ENCODE assay signal across 11 cellular contexts in the genomic region with DNA sequence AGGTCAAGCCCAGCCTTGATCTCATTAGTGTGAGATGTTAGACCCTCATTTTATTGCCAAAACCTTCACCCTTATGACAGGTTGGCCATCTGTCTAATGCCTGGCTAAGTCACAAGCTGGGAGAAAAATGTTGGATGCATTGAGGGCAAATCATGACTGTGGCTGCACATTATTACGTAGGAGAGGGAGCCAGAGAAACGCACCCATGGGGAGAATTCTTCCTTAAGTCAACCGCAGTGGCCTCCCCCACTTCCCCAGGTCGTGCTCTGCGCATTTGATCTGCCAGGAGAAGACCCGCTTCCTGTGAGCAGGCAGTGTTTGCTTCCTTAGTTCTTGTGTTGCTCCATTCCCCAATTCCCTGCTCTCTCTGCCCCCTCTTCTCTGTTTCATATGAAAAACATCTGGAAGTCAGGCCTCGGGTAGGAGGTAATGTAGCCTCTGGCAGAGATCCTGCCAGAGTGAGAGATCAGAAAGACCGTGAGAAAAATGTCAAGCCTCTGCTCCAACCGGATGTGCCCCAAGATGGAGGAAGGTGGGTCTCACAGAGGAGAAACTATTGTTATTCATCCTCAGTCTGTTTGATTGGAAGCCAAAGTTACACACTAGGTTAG.
A peak's percentile ranks its signal among the peaks of the same experiment; 100 is the strongest.
DNase-seq lines count a peak whose midpoint lies in the region; ATAC-seq, FAIRE-seq and TF ChIP-seq lines count a peak whose summit lies in the region.
"Had no signal": no experiment of that assay in that cellular context is flagged by ENCODE, and none has a peak within 500 bp of the region (broad histone marks: within the 10 kb centered on the region; RNA-seq: fewer than 3 reads in every experiment).

No MANE protein-coding gene starts in this region.

- no peak for TF ChIP-seq EP300 in H1 (IDR thresholded peaks at IDR 0.05; ENCODE audit: borderline replicate concordance in 1 of 2, low read depth in 2 of 2, low read length in 2 of 2)

- H3K36me3 ChIP-seq in H1 (ENCODE audit: control insufficient read depth in 2 of 4, insufficient read depth in 4 of 4, low read length in 3 of 4) (no peaks in the 10 kb centered on the region), lower lobe of right lung (no peaks in the 10 kb centered on the region), vagina (no peaks in the 10 kb centered on the region)

- no peak overlapping the region for H3K14ac ChIP-seq in H1 (ENCODE audit: insufficient read length)

- peaks cover 0 to 5% of the 10 kb centered on the region in 2 experiments for H4K20me1 ChIP-seq in H1 (replicated peaks in 1 of 2; ENCODE audit: control insufficient read depth in 1 of 2, insufficient read depth in 2 of 2, low read length in 2 of 2)

- CTCF ChIA-PET in H1 (lab: Charles Lee; ENCODE audit: partially characterized antibody) = interaction anchor here (1.0 kb wide), 1 partner anchor 23 kb away, joined by 3 read pairs; no protein-coding TSS in a partner anchor

- no peak for TF ChIP-seq RAD21 in H1 (IDR thresholded peaks at IDR 0.05 in 1 of 2, conservative IDR thresholded peaks at IDR 0.05 in 1 of 2; ENCODE audit: low read depth in 2 of 2, low read length in 2 of 2)

- no peak overlapping the region for H4K8ac ChIP-seq in H1 (ENCODE audit: extremely low read depth, insufficient read depth, low read length)

- no peak overlapping the region for H3K23ac ChIP-seq in H1 (ENCODE audit: insufficient read length)

- H3K4me2 ChIP-seq in H1 (ENCODE audit: insufficient read depth in 1 of 2, low read depth in 2 of 2, low read length in 2 of 2) = 0 out of 4 replicates have a peak overlapping the region, but pooled peaks have one; percentile 3 to 13

- H3K4me1 ChIP-seq in H1 (replicated peaks in 1 of 4; ENCODE audit: control insufficient read depth in 3 of 4, insufficient read depth in 4 of 4, low read length in 3 of 4) = peaks cover 10 to 20% (median 17%) of the 10 kb centered on the region in 4 experiments
- peaks cover 13% of the 10 kb centered on the region for H3K4me1 ChIP-seq in lower lobe of right lung
- peaks cover 38% of the 10 kb centered on the region for H3K4me1 ChIP-seq in vagina

- no peak overlapping the region for H2BK12ac ChIP-seq in H1 (ENCODE audit: low read depth, low read length)

- no peak overlapping the region for H3K56ac ChIP-seq in H1 (replicated peaks; ENCODE audit: insufficient read length, low read depth, low read length)

- no peak for TF ChIP-seq POLR2A in H1 (IDR thresholded peaks at IDR 0.05; ENCODE audit: control extremely low read depth in 1 of 2, low read depth in 2 of 2, low read length in 2 of 2)
- no peak for TF ChIP-seq POLR2A in vagina (IDR thresholded peaks at IDR 0.05)

- H3K79me1 ChIP-seq in H1 (ENCODE audit: low read depth, low read length) = peaks cover 3% of the 10 kb centered on the region; the same call in 1 of the 2 replicates

- H3K23me2 ChIP-seq in H1 (ENCODE audit: low read depth, low read length) = no peaks in the 10 kb centered on the region; the same call in 1 of the 2 replicates

- H2AK5ac ChIP-seq in H1 (ENCODE audit: low read depth, low read length) = no peak overlapping the region

- no peak overlapping the region for H3K4ac ChIP-seq in H1 (replicated peaks; ENCODE audit: insufficient read length, low read depth, low read length)

- no peak overlapping the region for H2BK15ac ChIP-seq in H1 (ENCODE audit: low read length)

- H2BK20ac ChIP-seq in H1 (ENCODE audit: low read length) = no peak overlapping the region

- H3K18ac ChIP-seq in H1 (ENCODE audit: extremely low read depth, low read length) = no peak overlapping the region

- no peak overlapping the region for H3K27ac ChIP-seq in H1 (ENCODE audit: low read depth, low read length)
- H3K27ac ChIP-seq in lower lobe of right lung = peak overlapping the region; percentile 25
- peak overlapping the region; percentile 42 for H3K27ac ChIP-seq in vagina

- peak; percentile 28 for FAIRE-seq in H1 (lab: Jason Lieb, UNC)

- ATAC-seq in lower lobe of right lung = no peak
- ATAC-seq: PC-3 had no signal

- POLR2A ChIA-PET in H1 (lab: Charles Lee; ENCODE audit: partially characterized antibody) = interaction anchor here (0.7 to 3.2 kb wide), 2 partner anchors 12 to 37 kb away, joined by 3 to 15 read pairs; no protein-coding TSS in a partner anchor

- no peak overlapping the region for H2AFZ ChIP-seq in H1 (ENCODE audit: low read length)

- no peaks in the 10 kb centered on the region for H3K27me3 ChIP-seq in H1 (replicated peaks in 1 of 4; ENCODE audit: control insufficient read depth in 3 of 4, extremely low read depth in 1 of 4, insufficient read depth in 3 of 4, low read length in 3 of 4)
- no peaks in the 10 kb centered on the region for H3K27me3 ChIP-seq in lower lobe of right lung (ENCODE audit: low read depth)
- no peaks in the 10 kb centered on the region for H3K27me3 ChIP-seq in vagina

- WGBS in H1 (ENCODE audit: extremely low coverage in 1 of 2, insufficient coverage in 1 of 2, insufficient read length in 1 of 2, insufficient replicate concordance in 2 of 2, low coverage in 1 of 2, low lambda C conversion rate in 2 of 2, missing lambda C conversion rate in 1 of 2), 2 experiments = 61% methylated on average over 9 of the region's 9 CpGs; no CpG with 5 or more reads in 1 of the 2 experiments

- H2BK5ac ChIP-seq in H1 (ENCODE audit: low read depth, low read length) = no peak overlapping the region

- H3K9me3 ChIP-seq in H1 (ENCODE audit: insufficient read depth in 2 of 2, low read depth in 1 of 2, low read length in 1 of 2) (no peaks in the 10 kb centered on the region), lower lobe of right lung (no peaks in the 10 kb centered on the region), vagina (no peaks in the 10 kb centered on the region)

- no peak overlapping the region for H4K91ac ChIP-seq in H1 (replicated peaks; ENCODE audit: insufficient read length, low read length)

- no peak overlapping the region for H2BK120ac ChIP-seq in H1 (replicated peaks; ENCODE audit: low read depth, low read length)

- H3K79me2 ChIP-seq in H1 (ENCODE audit: control insufficient read depth in 1 of 2, insufficient read depth in 2 of 2, low read length in 2 of 2) = no peaks in the 10 kb centered on the region

- no peak overlapping the region for H3K9ac ChIP-seq in H1 (replicated peaks in 1 of 4; ENCODE audit: extremely low read depth in 1 of 4, low read depth in 3 of 4, low read length in 3 of 4)

- no peak overlapping the region for H4K5ac ChIP-seq in H1 (ENCODE audit: insufficient read length, low read depth, low read length)

- DNase-seq in NCI-H82 (lab: John Stamatoyannopoulos, UW) (peak; percentile 67), NCI-H82 treated with DMSO at 0.1 percent for 48 hours (lab: John Stamatoyannopoulos, UW; ENCODE audit: unreplicated experiment) (no peak), H1 (ENCODE audit: low read depth in 1 of 2, low spot score in 2 of 2) (no peak), lower lobe of right lung (no peak), vagina (ENCODE audit: extremely low spot score in 2 of 2) (no peak), AML-193 (lab: John Stamatoyannopoulos, UW) (no peak), NCI-H510A (lab: John Stamatoyannopoulos, UW) (no peak)
- no peak for DNase-seq in activated CD8-positive, alpha-beta memory T cell treated with anti-CD3 and anti-CD28 coated beads, Interleukin-2, amount 50 U/mL, for 4 hours
- DNase-seq: 8988T, NCI-H2107, PC-3 had no signal

- intact Hi-C loops in lower lobe of right lung (cut with DNase I) = no loop called here
- intact Hi-C loops in vagina (cut with DNase I) = no loop called here

- H3K4me3 ChIP-seq in H1 (ENCODE audit: extremely low read depth in 1 of 4, insufficient read depth in 2 of 4, low read depth in 3 of 4, low read length in 4 of 4) (no peak overlapping the region), lower lobe of right lung (no peak overlapping the region), vagina (no peak overlapping the region)

- TF ChIP-seq CTCF in H1 (IDR thresholded peaks at IDR 0.05; ENCODE audit: control extremely low read depth in 1 of 3, insufficient read depth in 1 of 3, low read depth in 1 of 3, low read length in 3 of 3) = no peak
- no peak for TF ChIP-seq CTCF in lower lobe of right lung (IDR thresholded peaks at IDR 0.05)
- no peak for TF ChIP-seq CTCF in vagina (IDR thresholded peaks at IDR 0.05)

TF ChIP-seq in H1, 55 proteins besides CTCF, POLR2A, EP300 and RAD21:
- TF ChIP-seq EGR1 (IDR thresholded peaks at IDR 0.05; ENCODE audit: borderline replicate concordance, low read depth, low read length) = no peak
